11 cellular contexts compared by ENCODE assay signal in genomic region chr15:96428742-96429141, GRCh38.
DNase-seq lines count a peak whose midpoint lies in the region; ATAC-seq, FAIRE-seq and TF ChIP-seq lines count a peak whose summit lies in the region.
"Had no signal": no experiment of that assay in that cellular context is flagged by ENCODE, and none has a peak within 500 bp of the region (broad histone marks: within the 10 kb centered on the region; RNA-seq: fewer than 3 reads in every experiment).

No MANE protein-coding gene starts in this region.

- peak; percentile 99 for ATAC-seq in left ventricle myocardium superior

- H3K36me3 ChIP-seq in astrocyte (ENCODE audit: insufficient read depth, low read length), result no peaks in the 10 kb centered on the region

- no peak overlapping the region for H3K4me3 Mint-ChIP-seq in astrocyte (ENCODE audit: unreplicated experiment)
- H3K4me3 Mint-ChIP-seq: activated CD4-positive, alpha-beta T cell treated with anti-CD3 and anti-CD28 coated beads, Interleukin-2, amount 10 ng/mL, durations not matched to agents 24 days and 14 days; nephron progenitor cell had no signal

- no peaks in the 10 kb centered on the region for H3K9me3 ChIP-seq in astrocyte (ENCODE audit: insufficient read depth, low read depth, low read length)

- H3K9me3 Mint-ChIP-seq in astrocyte (ENCODE audit: unreplicated experiment), result no peaks in the 10 kb centered on the region
- H3K9me3 Mint-ChIP-seq: activated CD4-positive, alpha-beta T cell treated with anti-CD3 and anti-CD28 coated beads, Interleukin-2, amount 10 ng/mL, durations not matched to agents 24 days and 14 days; nephron progenitor cell had no signal

- no peak overlapping the region for H2AFZ ChIP-seq in astrocyte (ENCODE audit: low read depth, low read length)

- no peaks in the 10 kb centered on the region for H3K79me2 ChIP-seq in astrocyte (ENCODE audit: insufficient read depth, low read length)

- peak; percentile 52 for DNase-seq in HFF-Myc (ENCODE audit: extremely low read depth, low read depth)
- peak; percentile 95 for DNase-seq in astrocyte (ENCODE audit: low read depth)
- DNase-seq in left ventricle myocardium superior, result no peak
- peak; percentile 89 for DNase-seq in stromal cell of bone marrow (ENCODE audit: low read depth)
- no peak for DNase-seq in NCI-H2227 (lab: John Stamatoyannopoulos, UW; ENCODE audit: unreplicated experiment)
- no peak for DNase-seq in NCI-H526 treated with DMSO at 0.1 percent for 48 hours (lab: John Stamatoyannopoulos, UW)
- DNase-seq in NCI-H2029 treated with DMSO at 0.1 percent for 48 hours (lab: John Stamatoyannopoulos, UW), result no peak
- DNase-seq in C1 segment of cervical spinal cord (lab: John Stamatoyannopoulos, UW), result no peak
- DNase-seq: activated CD4-positive, alpha-beta T cell treated with anti-CD3 and anti-CD28 coated beads, Interleukin-2, amount 10 ng/mL, durations not matched to agents 24 days and 14 days; amygdala; nephron progenitor cell had no signal

- FAIRE-seq in astrocyte (lab: Jason Lieb, UNC), result peak; percentile 96

- no peaks in the 10 kb centered on the region for H4K20me1 ChIP-seq in astrocyte (ENCODE audit: insufficient read depth, low read length)

- no peaks in the 10 kb centered on the region for H3K36me3 Mint-ChIP-seq in astrocyte (ENCODE audit: low read depth, unreplicated experiment)

- H3K4me3 ChIP-seq in HFF-Myc (replicated peaks; ENCODE audit: low read depth, low read length) (no peak overlapping the region), astrocyte (ENCODE audit: insufficient read depth, low read depth, low read length) (no peak overlapping the region)

- peak overlapping the region; percentile 34 for H3K27ac Mint-ChIP-seq in astrocyte (ENCODE audit: unreplicated experiment)
- H3K27ac Mint-ChIP-seq: activated CD4-positive, alpha-beta T cell treated with anti-CD3 and anti-CD28 coated beads, Interleukin-2, amount 10 ng/mL, durations not matched to agents 24 days and 14 days; nephron progenitor cell had no signal

- H3K27me3 ChIP-seq in astrocyte (ENCODE audit: insufficient read depth, low read length), result no peaks in the 10 kb centered on the region

- peaks cover 4% of the 10 kb centered on the region for H3K4me1 ChIP-seq in astrocyte (ENCODE audit: insufficient read depth, low read length)

- peaks cover 23% of the 10 kb centered on the region for H3K27me3 Mint-ChIP-seq in astrocyte (ENCODE audit: low read depth, unreplicated experiment)

- no peak for TF ChIP-seq CTCF in HFF-Myc (IDR thresholded peaks at IDR 0.05; ENCODE audit: low read depth, low read length, missing control alignments)
- no peak for TF ChIP-seq CTCF in astrocyte (IDR thresholded peaks at IDR 0.05; ENCODE audit: insufficient read depth, low read depth, low read length)

- intact Hi-C loops in left ventricle myocardium superior (cut with micrococcal nuclease), result no loop called here

- H3K4me2 ChIP-seq in astrocyte (ENCODE audit: low read length), result peak overlapping the region; percentile 39

- peaks cover 5% of the 10 kb centered on the region for H3K4me1 Mint-ChIP-seq in astrocyte (ENCODE audit: low read depth, unreplicated experiment)
- H3K4me1 Mint-ChIP-seq: activated CD4-positive, alpha-beta T cell treated with anti-CD3 and anti-CD28 coated beads, Interleukin-2, amount 10 ng/mL, durations not matched to agents 24 days and 14 days; nephron progenitor cell had no signal

- no peak overlapping the region for H3K27ac ChIP-seq in astrocyte (ENCODE audit: low read depth, low read length)

- no peak overlapping the region for H3K9ac ChIP-seq in astrocyte (ENCODE audit: low read length)

Comparison
In these comparisons a context has a peak if more than half of its experiments do, and no peak if none do; other contexts are left out.
1. DNase-seq: peak in HFF-Myc (single experiment), astrocyte (single experiment) and stromal cell of bone marrow (single experiment); none in left ventricle myocardium superior (single experiment), NCI-H2227 (single experiment), NCI-H526 treated with DMSO at 0.1 percent for 48 hours (single experiment), NCI-H2029 treated with DMSO at 0.1 percent for 48 hours (single experiment) and C1 segment of cervical spinal cord (0 of 14).